Comparison of ENCODE assay signal across 8 cellular contexts in the genomic region with DNA sequence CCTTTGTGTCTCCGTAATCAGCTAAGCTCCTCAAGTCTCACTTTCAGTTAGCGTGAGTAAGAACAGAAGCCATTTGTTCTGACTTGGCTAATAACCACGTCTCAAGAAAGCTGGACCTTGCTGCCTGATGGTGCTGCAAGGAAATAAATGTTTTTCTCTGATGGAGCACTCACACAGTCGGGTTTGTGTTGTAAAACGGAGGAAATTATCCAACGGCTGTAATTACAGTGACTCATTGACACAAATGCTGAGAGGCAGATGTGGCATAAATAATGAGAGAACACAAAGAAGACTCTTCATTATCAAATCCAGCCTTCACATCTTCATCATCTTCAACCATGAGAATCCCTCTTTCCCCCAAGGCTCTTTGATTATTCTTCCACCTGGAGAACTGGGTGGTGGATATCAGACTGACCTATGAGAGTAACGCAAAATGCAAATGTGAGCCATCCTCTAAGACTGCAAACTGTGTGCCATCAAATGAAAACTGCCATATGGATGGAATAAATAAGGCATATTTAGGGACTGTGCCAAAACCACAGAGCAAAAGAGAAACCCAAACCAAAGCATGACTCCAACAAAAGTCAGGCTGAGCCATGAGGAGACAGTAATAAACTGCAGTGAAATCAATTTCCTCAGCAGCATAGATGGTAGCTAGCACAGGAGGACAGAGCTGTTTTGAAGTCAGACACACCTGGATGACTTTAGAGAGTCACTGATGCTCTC.
A peak's percentile ranks its signal among the peaks of the same experiment; 100 is the strongest.
DNase-seq lines count a peak whose midpoint lies in the region.

No MANE protein-coding gene starts in this region.

- H3K4me1 Mint-ChIP-seq in activated naive CD4-positive, alpha-beta T cell treated with anti-CD3 and anti-CD28 coated beads, Interleukin-2, amount 10 ng/mL, durations not matched to agents 7 days and 5 days, result no peaks in the 10 kb centered on the region

- no peaks in the 10 kb centered on the region for H3K36me3 Mint-ChIP-seq in activated naive CD4-positive, alpha-beta T cell treated with anti-CD3 and anti-CD28 coated beads, Interleukin-2, amount 10 ng/mL, durations not matched to agents 7 days and 5 days

- no peak overlapping the region for H3K27ac Mint-ChIP-seq in activated naive CD4-positive, alpha-beta T cell treated with anti-CD3 and anti-CD28 coated beads, Interleukin-2, amount 10 ng/mL, durations not matched to agents 7 days and 5 days

- CTCF ChIA-PET in activated naive CD4-positive, alpha-beta T cell treated with anti-CD3 and anti-CD28 coated beads, Interleukin-2, amount 10 ng/mL, durations not matched to agents 7 days and 5 days (lab: Charles Lee), result no interaction called here

- DNase-seq in A172 (ENCODE audit: low spot score) (peak; percentile 71), HS-5 (ENCODE audit: low read depth) (peak; percentile 92), amniotic epithelial cell (ENCODE audit: low read depth) (peak; percentile 36), hepatic stellate cell (ENCODE audit: low spot score) (peak; percentile 44), mesenteric fat pad (ENCODE audit: low spot score) (no peak), GDM1 (lab: John Stamatoyannopoulos, UW) (no peak)
- DNase-seq in activated naive CD4-positive, alpha-beta T cell treated with anti-CD3 and anti-CD28 coated beads, Interleukin-2, amount 10 ng/mL, durations not matched to agents 7 days and 5 days, result no peak
- DNase-seq in activated CD4-positive, CD25-positive, alpha-beta regulatory T cell (lab: John Stamatoyannopoulos, UW), result no peak

- no peaks in the 10 kb centered on the region for H3K27me3 Mint-ChIP-seq in activated naive CD4-positive, alpha-beta T cell treated with anti-CD3 and anti-CD28 coated beads, Interleukin-2, amount 10 ng/mL, durations not matched to agents 7 days and 5 days

- H3K4me3 Mint-ChIP-seq in activated naive CD4-positive, alpha-beta T cell treated with anti-CD3 and anti-CD28 coated beads, Interleukin-2, amount 10 ng/mL, durations not matched to agents 7 days and 5 days, result no peak overlapping the region

- no peaks in the 10 kb centered on the region for H3K9me3 Mint-ChIP-seq in activated naive CD4-positive, alpha-beta T cell treated with anti-CD3 and anti-CD28 coated beads, Interleukin-2, amount 10 ng/mL, durations not matched to agents 7 days and 5 days

Comparison
In these comparisons a context has a peak if more than half of its experiments do, and no peak if none do; other contexts are left out.
1. DNase-seq: peak in A172 (single experiment), HS-5 (single experiment), amniotic epithelial cell (single experiment) and hepatic stellate cell (single experiment); none in activated naive CD4-positive, alpha-beta T cell treated with anti-CD3 and anti-CD28 coated beads, Interleukin-2, amount 10 ng/mL, durations not matched to agents 7 days and 5 days (single experiment), activated CD4-positive, CD25-positive, alpha-beta regulatory T cell (0 of 4), mesenteric fat pad (single experiment) and GDM1 (single experiment).